8 cellular contexts compared by ENCODE assay signal in the genomic region with DNA sequence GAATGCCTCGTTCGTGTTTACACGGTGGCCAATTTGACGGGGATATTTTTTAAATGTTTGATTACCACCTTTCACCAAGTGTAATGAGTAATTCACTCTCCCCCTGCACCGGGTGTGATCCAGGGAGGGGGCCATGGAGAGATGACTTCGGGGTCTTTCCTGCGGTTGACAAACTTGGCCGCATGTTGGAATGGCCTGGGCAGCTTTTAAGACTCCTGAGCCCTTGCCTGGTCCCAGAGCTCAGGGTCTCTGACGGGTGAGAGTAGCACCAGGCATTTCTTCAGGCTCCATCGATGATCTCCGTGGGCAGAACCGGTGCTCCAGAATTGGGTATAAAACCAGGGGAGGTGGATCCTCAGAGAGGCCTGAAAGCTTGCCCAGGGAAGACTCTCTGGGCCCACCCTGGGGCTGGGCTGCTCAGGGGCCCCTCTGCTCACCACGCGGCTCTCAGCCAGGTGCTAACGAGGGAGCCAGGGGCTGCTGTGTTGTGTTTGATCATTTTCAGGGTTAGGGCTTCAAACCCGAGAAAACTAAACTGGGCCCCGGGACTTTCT. TPM values are rescaled to one million over a fixed set of nuclear protein-coding genes. Genes with fewer than 3 reads are reported as not detected.
DNase-seq lines count a peak whose midpoint lies in the region; ATAC-seq, FAIRE-seq and TF ChIP-seq lines count a peak whose summit lies in the region.

No MANE protein-coding gene starts in this region.

- BruUV-seq in endothelial cell of umbilical vein (replicated peaks; lab: Mats Ljungman, UMichigan): no TSS peak

- peak overlapping the region; percentile 70 for H3K4me2 ChIP-seq in endothelial cell of umbilical vein (ENCODE audit: insufficient read depth, low read length)
- H3K4me2 ChIP-seq in neuronal stem cell (ENCODE audit: insufficient read depth, low read length, poor library complexity, severe bottlenecking): peak overlapping the region; percentile 63

- no peaks in the 10 kb centered on the region for H3K9me3 ChIP-seq in ES-I3 (ENCODE audit: control insufficient read depth, insufficient read depth, low read length)
- no peaks in the 10 kb centered on the region for H3K9me3 ChIP-seq in endothelial cell of umbilical vein (replicated peaks; ENCODE audit: control insufficient read depth, insufficient read depth, low read length)
- no peaks in the 10 kb centered on the region for H3K9me3 ChIP-seq in neuronal stem cell (replicated peaks in 1 of 2; ENCODE audit: control insufficient read depth in 2 of 2, insufficient read depth in 1 of 2, low read depth in 1 of 2, low read length in 2 of 2)

- no peak for TF ChIP-seq POLR2A in endothelial cell of umbilical vein (IDR thresholded peaks at IDR 0.05; ENCODE audit: low read depth, low read length)

- H3K4ac ChIP-seq in neuronal stem cell (ENCODE audit: low read length): no peak overlapping the region

- peaks cover 37% of the 10 kb centered on the region for H3K36me3 Mint-ChIP-seq in T-helper 2 cell treated with Interferon-gamma antibody and Interleukin-4, amounts not matched to agents 5 μg/mL and 100 μg/mL, for 36 hours (ENCODE audit: low read depth)

- intact Hi-C loops in endothelial cell of umbilical vein (cut with micrococcal nuclease): loop anchor here (10.0 kb wide), 1 partner anchor 429 kb away; no protein-coding TSS in a partner anchor

- DNase-seq in T-helper 2 cell treated with Interferon-gamma antibody and Interleukin-4, amounts not matched to agents 5 μg/mL and 100 μg/mL, for 36 hours (ENCODE audit: low spot score): peak; percentile 11
- DNase-seq in endothelial cell of umbilical vein (ENCODE audit: low read depth, low spot score) (peak; percentile 49), neuronal stem cell (ENCODE audit: low spot score) (no peak), SKM-1 (lab: John Stamatoyannopoulos, UW; ENCODE audit: unreplicated experiment) (no peak), cerebellum (ENCODE audit: low spot score) (no peak), NCI-H1436 (lab: John Stamatoyannopoulos, UW) (no peak)

- FAIRE-seq in endothelial cell of umbilical vein (lab: Jason Lieb, UNC): peak; percentile 53

- peaks cover 8% of the 10 kb centered on the region for H3K79me1 ChIP-seq in neuronal stem cell (ENCODE audit: low read depth, low read length)

- peaks cover 22% of the 10 kb centered on the region; the same call in 1 of the 2 replicates for H3K36me3 ChIP-seq in ES-I3 (ENCODE audit: insufficient read depth, low read length)
- peaks cover 4 to 18% of the 10 kb centered on the region in 2 experiments for H3K36me3 ChIP-seq in endothelial cell of umbilical vein (ENCODE audit: control insufficient read depth in 2 of 2, extremely low read depth in 1 of 2, insufficient read depth in 2 of 2, low read length in 2 of 2)
- peaks cover 20 to 37% of the 10 kb centered on the region in 2 donors for H3K36me3 ChIP-seq in neuronal stem cell (replicated peaks in 1 of 2; ENCODE audit: control insufficient read depth in 2 of 2, insufficient read depth in 2 of 2, low read length in 2 of 2)

- no peak overlapping the region for H4K8ac ChIP-seq in neuronal stem cell (ENCODE audit: low read depth, low read length)

- no peak for TF ChIP-seq CTCF in endothelial cell of umbilical vein (IDR thresholded peaks at IDR 0.05; ENCODE audit: extremely low read depth in 1 of 2, insufficient read depth in 1 of 2, low read depth in 1 of 2, low read length in 2 of 2)

- H3K79me2 ChIP-seq in endothelial cell of umbilical vein (ENCODE audit: control insufficient read depth, insufficient read depth, low read length): peaks cover 40% of the 10 kb centered on the region

- H3K27me3 Mint-ChIP-seq in T-helper 2 cell treated with Interferon-gamma antibody and Interleukin-4, amounts not matched to agents 5 μg/mL and 100 μg/mL, for 36 hours (ENCODE audit: low read depth): no peaks in the 10 kb centered on the region

- peak overlapping the region; percentile 80 for H3K9ac ChIP-seq in ES-I3 (ENCODE audit: low read depth, low read length)
- H3K9ac ChIP-seq in endothelial cell of umbilical vein (replicated peaks; ENCODE audit: extremely low read depth, insufficient read depth, low read length): peak overlapping the region; percentile 84
- H3K9ac ChIP-seq in neuronal stem cell (ENCODE audit: low read depth, low read length, poor library complexity): peak overlapping the region; percentile 78

- H2BK12ac ChIP-seq in neuronal stem cell (ENCODE audit: low read length): no peak overlapping the region

- peak overlapping the region; percentile 91 for H3K27ac Mint-ChIP-seq in T-helper 2 cell treated with Interferon-gamma antibody and Interleukin-4, amounts not matched to agents 5 μg/mL and 100 μg/mL, for 36 hours

- POLR2A ChIA-PET in endothelial cell of umbilical vein (lab: Charles Lee): interaction anchor here (1.0 kb wide), 1 partner anchor 131 kb away, joined by 3 read pairs; no protein-coding TSS in a partner anchor

- CTCF ChIA-PET in endothelial cell of umbilical vein (lab: Charles Lee): interaction anchor here (0.9 to 2.3 kb wide), 13 partner anchors 8 to 264 kb away, joined by 3 to 21 read pairs (median 7); partner anchors contain the start of gene ZNF398

- H4K91ac ChIP-seq in neuronal stem cell (ENCODE audit: low read depth, low read length, poor library complexity): no peak overlapping the region

- H3K23ac ChIP-seq in neuronal stem cell (ENCODE audit: low read depth, low read length, poor library complexity): peak overlapping the region; percentile 80

- H3K27me3 ChIP-seq in endothelial cell of umbilical vein (ENCODE audit: control insufficient read depth in 2 of 2, insufficient read depth in 2 of 2, low read length in 2 of 2): no peaks in the 10 kb centered on the region
- peaks cover 0 to 7% (median 0%) of the 10 kb centered on the region in 3 experiments for H3K27me3 ChIP-seq in neuronal stem cell (ENCODE audit: control insufficient read depth in 3 of 3, insufficient read depth in 3 of 3, low read depth in 1 of 3, low read length in 3 of 3)

- H2BK120ac ChIP-seq in neuronal stem cell (ENCODE audit: low read depth, low read length): peak overlapping the region; percentile 72

- peak overlapping the region; percentile 38 for H3K14ac ChIP-seq in neuronal stem cell (ENCODE audit: low read length)

- H3K9me3 Mint-ChIP-seq in T-helper 2 cell treated with Interferon-gamma antibody and Interleukin-4, amounts not matched to agents 5 μg/mL and 100 μg/mL, for 36 hours: no peaks in the 10 kb centered on the region

- peak overlapping the region; percentile 66 to 83 (median 70) for H3K4me3 ChIP-seq in endothelial cell of umbilical vein (replicated peaks in 1 of 3; ENCODE audit: insufficient read depth in 1 of 3, low read depth in 1 of 3, low read length in 3 of 3)
- peak overlapping the region; percentile 96 to 98 for H3K4me3 ChIP-seq in neuronal stem cell (ENCODE audit: low read length in 2 of 2)

- peak; percentile 13 for ATAC-seq in HG02642 (IDR thresholded peaks at IDR 0.05; ENCODE audit: poor library complexity, unreplicated experiment)

- H3K4me3 Mint-ChIP-seq in T-helper 2 cell treated with Interferon-gamma antibody and Interleukin-4, amounts not matched to agents 5 μg/mL and 100 μg/mL, for 36 hours: peak overlapping the region; percentile 94

- H3K4me1 Mint-ChIP-seq in T-helper 2 cell treated with Interferon-gamma antibody and Interleukin-4, amounts not matched to agents 5 μg/mL and 100 μg/mL, for 36 hours (ENCODE audit: low read depth): peaks cover 45% of the 10 kb centered on the region

- dilution Hi-C loops in endothelial cell of umbilical vein (cut with MboI; ENCODE audit: extremely low pct_ligation_motif_present, low sequenced_read_pairs): no loop called here

- H2BK15ac ChIP-seq in neuronal stem cell (ENCODE audit: low read length): peak overlapping the region; percentile 55

- no CpG with 5 or more reads among the region's 17 CpGs for WGBS in neuronal stem cell (ENCODE audit: extremely low coverage in 2 of 2, insufficient read length in 2 of 2, insufficient replicate concordance in 1 of 2), 2 donors

- no peaks in the 10 kb centered on the region; the same call in 1 of the 2 replicates for H3K4me1 ChIP-seq in ES-I3 (ENCODE audit: insufficient read depth, low read length)
- peaks cover 25% of the 10 kb centered on the region for H3K4me1 ChIP-seq in endothelial cell of umbilical vein (ENCODE audit: control insufficient read depth, extremely low read depth, insufficient read depth, low read length)
- H3K4me1 ChIP-seq in neuronal stem cell (ENCODE audit: control insufficient read depth in 2 of 2, insufficient read depth in 1 of 2, low read depth in 1 of 2, low read length in 2 of 2): peaks cover 8% of the 10 kb centered on the region in 2 donors

- peak overlapping the region; percentile 83 for H3K18ac ChIP-seq in neuronal stem cell (ENCODE audit: low read length)

- peak overlapping the region; percentile 46 for H2AK5ac ChIP-seq in neuronal stem cell (ENCODE audit: low read depth, low read length)

- H3K27ac ChIP-seq in endothelial cell of umbilical vein (ENCODE audit: insufficient read depth, low read depth, low read length) (peak overlapping the region; percentile 61), neuronal stem cell (replicated peaks; ENCODE audit: low read length) (no peak overlapping the region)

- H3K9me1 ChIP-seq in endothelial cell of umbilical vein (replicated peaks; ENCODE audit: control insufficient read depth, extremely low read depth, insufficient read depth, low read length): no peaks in the 10 kb centered on the region

- H2AFZ ChIP-seq in endothelial cell of umbilical vein (ENCODE audit: low read depth, low read length): peak overlapping the region; percentile 85
- peak overlapping the region; percentile 75 for H2AFZ ChIP-seq in neuronal stem cell (ENCODE audit: low read length)

- H4K20me1 ChIP-seq in endothelial cell of umbilical vein (replicated peaks; ENCODE audit: control insufficient read depth, extremely low read depth, insufficient read depth, low read length): no peaks in the 10 kb centered on the region

- H2BK5ac ChIP-seq in neuronal stem cell (ENCODE audit: low read length): peak overlapping the region; percentile 98

RNA-seq across cellular contexts. Expression of gene ZNF282, which starts 0.9 kb away (rescaled TPM):
- total RNA-seq in endothelial cell of umbilical vein: 34.4 and 36.0 TPM in 2 replicates
- polyA plus RNA-seq in endothelial cell of umbilical vein: 20.0 and 33.2 TPM in 2 replicates
- 13.8 and 16.2 TPM in 2 replicates for polyA plus RNA-seq in endothelial cell of umbilical vein (2011; cell fraction: cytosol; rRNA removed)
- 21.3 and 51.7 TPM in 2 replicates for polyA plus RNA-seq in endothelial cell of umbilical vein (2011; cell fraction: nucleus; rRNA removed)
- polyA plus RNA-seq in endothelial cell of umbilical vein (2012): 15.4 and 18.4 TPM in 2 replicates
- 19.4 and 24.3 TPM in 2 replicates for polyA minus RNA-seq in endothelial cell of umbilical vein
- polyA minus RNA-seq in endothelial cell of umbilical vein (2011; cell fraction: cytosol; rRNA and poly(A)+ RNA removed): 23.5 TPM
- 30.1 and 34.7 TPM in 2 replicates for polyA minus RNA-seq in endothelial cell of umbilical vein (2011; cell fraction: nucleus; rRNA and poly(A)+ RNA removed)
- 13.7 TPM for polyA plus RNA-seq in neuronal stem cell (2013, experiment 1 of 2)
- polyA plus RNA-seq in neuronal stem cell (2013, experiment 2 of 2): 13.0 TPM
- total RNA-seq in cerebellum: 18.7 TPM

RNA-seq across cellular contexts. Expression of gene ZNF212, which starts 43.2 kb away (rescaled TPM):
- total RNA-seq in endothelial cell of umbilical vein (9.0 and 9.2 TPM in 2 replicates), cerebellum (6.7 TPM)
- 3.3 and 3.6 TPM in 2 replicates for polyA plus RNA-seq in endothelial cell of umbilical vein
- polyA plus RNA-seq in endothelial cell of umbilical vein (2011; cell fraction: cytosol; rRNA removed): 3.9 and 4.0 TPM in 2 replicates
- polyA plus RNA-seq in endothelial cell of umbilical vein (2011; cell fraction: nucleus; rRNA removed): 12.3 and 13.1 TPM in 2 replicates
- 3.3 and 4.6 TPM in 2 replicates for polyA plus RNA-seq in endothelial cell of umbilical vein (2012)
- 4.2 and 5.5 TPM in 2 replicates for polyA minus RNA-seq in endothelial cell of umbilical vein
- polyA minus RNA-seq in endothelial cell of umbilical vein (2011; cell fraction: cytosol; rRNA and poly(A)+ RNA removed): 4.6 TPM
- 4.8 and 6.3 TPM in 2 replicates for polyA minus RNA-seq in endothelial cell of umbilical vein (2011; cell fraction: nucleus; rRNA and poly(A)+ RNA removed)
- 8.9 TPM for polyA plus RNA-seq in neuronal stem cell (2013, experiment 1 of 2)
- 9.1 TPM for polyA plus RNA-seq in neuronal stem cell (2013, experiment 2 of 2)

RNA-seq across cellular contexts. Expression of gene ZNF398, which starts 49.0 kb away (rescaled TPM):
- total RNA-seq in endothelial cell of umbilical vein (8.6 and 10.6 TPM in 2 replicates), cerebellum (24.6 TPM)
- 7.5 and 11.1 TPM in 2 replicates for polyA plus RNA-seq in endothelial cell of umbilical vein
- 3.7 and 4.5 TPM in 2 replicates for polyA plus RNA-seq in endothelial cell of umbilical vein (2011; cell fraction: cytosol; rRNA removed)
- polyA plus RNA-seq in endothelial cell of umbilical vein (2011; cell fraction: nucleus; rRNA removed): 6.3 and 6.4 TPM in 2 replicates
- 4.2 and 5.1 TPM in 2 replicates for polyA plus RNA-seq in endothelial cell of umbilical vein (2012)
- polyA minus RNA-seq in endothelial cell of umbilical vein: 17.9 and 21.4 TPM in 2 replicates
- polyA minus RNA-seq in endothelial cell of umbilical vein (2011; cell fraction: cytosol; rRNA and poly(A)+ RNA removed): 12.3 TPM
- polyA minus RNA-seq in endothelial cell of umbilical vein (2011; cell fraction: nucleus; rRNA and poly(A)+ RNA removed): 11.1 and 12.1 TPM in 2 replicates
- 6.5 TPM for polyA plus RNA-seq in neuronal stem cell (2013, experiment 1 of 2)
- polyA plus RNA-seq in neuronal stem cell (2013, experiment 2 of 2): 6.4 TPM

Comparison
In these comparisons a context has a peak if more than half of its experiments do, and no peak if none do; other contexts are left out.
1. DNase-seq: peak in T-helper 2 cell treated with Interferon-gamma antibody and Interleukin-4, amounts not matched to agents 5 μg/mL and 100 μg/mL, for 36 hours (single experiment) and endothelial cell of umbilical vein (single experiment); none in neuronal stem cell (single experiment), SKM-1 (single experiment), cerebellum (single experiment) and NCI-H1436 (single experiment).
2. Peak in every context shown above with its lines, with median percentiles within 50 percentile points of each other: H3K9ac ChIP-seq.